1 cellular context compared by ENCODE assay signal in the genomic region with DNA sequence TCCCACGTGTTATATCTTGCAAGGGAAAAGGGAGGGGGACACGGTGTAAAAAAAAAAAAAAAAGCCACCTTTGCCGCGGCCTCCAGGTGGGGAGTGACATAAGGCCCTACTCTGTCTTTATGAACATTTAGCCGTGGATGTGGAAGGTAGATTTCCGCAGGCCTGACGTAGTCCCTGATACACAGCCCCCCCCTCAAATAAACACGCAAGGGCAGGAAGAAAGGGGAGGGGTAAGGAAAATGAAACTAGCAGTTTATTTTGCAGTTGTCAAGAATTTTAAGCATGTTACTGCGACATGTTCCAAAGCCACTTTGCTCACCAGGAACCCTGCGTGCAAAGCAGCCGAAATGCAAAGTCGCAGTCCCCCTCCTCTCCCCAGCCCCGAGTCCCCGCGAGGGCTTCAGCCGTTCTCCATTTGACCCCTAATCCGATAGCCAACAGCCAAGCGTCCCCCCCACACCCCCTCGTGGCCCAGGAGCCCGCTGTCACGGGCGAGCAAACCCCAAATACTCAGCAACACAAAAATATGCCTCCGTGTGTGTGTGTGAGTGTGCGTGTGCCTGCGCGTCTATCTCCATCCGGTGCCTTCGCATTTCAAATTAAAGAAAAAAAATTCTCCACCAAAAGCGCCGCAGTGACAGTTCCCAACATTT.
TF ChIP-seq lines count a peak whose summit lies in the region.

No MANE protein-coding gene starts in this region.

TF ChIP-seq in K562, 482 proteins besides CTCF, POLR2A, EP300 and RAD21:
- TF ChIP-seq, protein P1, sequence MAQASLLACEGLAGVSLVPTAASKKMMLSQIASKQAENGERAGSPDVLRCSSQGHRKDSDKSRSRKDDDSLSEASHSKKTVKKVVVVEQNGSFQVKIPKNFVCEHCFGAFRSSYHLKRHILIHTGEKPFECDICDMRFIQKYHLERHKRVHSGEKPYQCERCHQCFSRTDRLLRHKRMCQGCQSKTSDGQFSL (CRISPR knock-in tag; IDR thresholded peaks at IDR 0.05): peak; percentile 69
- TF ChIP-seq, protein P1 (tag; IDR thresholded peaks at IDR 0.05): no peak; a peak in 1 of 4 replicates
- no peak for TF ChIP-seq BACH1 (tag; IDR thresholded peaks at IDR 0.05)
- TF ChIP-seq, protein P2, sequence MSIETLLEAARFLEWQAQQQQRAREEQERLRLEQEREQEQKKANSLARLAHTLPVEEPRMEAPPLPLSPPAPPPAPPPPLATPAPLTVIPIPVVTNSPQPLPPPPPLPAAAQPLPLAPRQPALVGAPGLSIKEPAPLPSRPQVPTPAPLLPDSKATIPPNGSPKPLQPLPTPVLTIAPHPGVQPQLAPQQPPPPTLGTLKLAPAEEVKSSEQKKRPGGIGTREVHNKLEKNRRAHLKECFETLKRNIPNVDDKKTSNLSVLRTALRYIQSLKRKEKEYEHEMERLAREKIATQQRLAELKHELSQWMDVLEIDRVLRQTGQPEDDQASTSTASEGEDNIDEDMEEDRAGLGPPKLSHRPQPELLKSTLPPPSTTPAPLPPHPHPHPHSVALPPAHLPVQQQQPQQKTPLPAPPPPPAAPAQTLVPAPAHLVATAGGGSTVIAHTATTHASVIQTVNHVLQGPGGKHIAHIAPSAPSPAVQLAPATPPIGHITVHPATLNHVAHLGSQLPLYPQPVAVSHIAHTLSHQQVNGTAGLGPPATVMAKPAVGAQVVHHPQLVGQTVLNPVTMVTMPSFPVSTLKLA (conservative IDR thresholded peaks at IDR 0.05): peak in 1 of 2 experiments; percentile 9; a peak in 1 of 4 replicates
- TF ChIP-seq, protein P3, sequence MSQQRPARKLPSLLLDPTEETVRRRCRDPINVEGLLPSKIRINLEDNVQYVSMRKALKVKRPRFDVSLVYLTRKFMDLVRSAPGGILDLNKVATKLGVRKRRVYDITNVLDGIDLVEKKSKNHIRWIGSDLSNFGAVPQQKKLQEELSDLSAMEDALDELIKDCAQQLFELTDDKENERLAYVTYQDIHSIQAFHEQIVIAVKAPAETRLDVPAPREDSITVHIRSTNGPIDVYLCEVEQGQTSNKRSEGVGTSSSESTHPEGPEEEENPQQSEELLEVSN (IDR thresholded peaks at IDR 0.05; ENCODE audit: borderline replicate concordance in 1 of 2, extremely low read depth in 1 of 2, insufficient read depth in 1 of 2, insufficient read length in 1 of 2, low read depth in 1 of 2, low read length in 1 of 2, poor library complexity in 1 of 2, severe bottlenecking in 1 of 2): peak in 1 of 2 experiments; percentile 2
- TF ChIP-seq SAP30 (IDR thresholded peaks at IDR 0.05; ENCODE audit: borderline replicate concordance, insufficient read depth, low read depth, low read length, poor library complexity, severe bottlenecking): peak; percentile 39
- no peak for TF ChIP-seq PURB (CRISPR knock-in tag; IDR thresholded peaks at IDR 0.05; ENCODE audit: low read depth)
- TF ChIP-seq RBFOX2 (IDR thresholded peaks at IDR 0.05; ENCODE audit: low read depth, low read length): peak; percentile 76
- TF ChIP-seq CCNT2 (IDR thresholded peaks at IDR 0.05; ENCODE audit: borderline replicate concordance, extremely low read depth, insufficient read length, low read depth, low read length): peak; percentile 5
- peak; percentile 26; the same call in 1 of the 2 replicates for TF ChIP-seq TEAD4 (IDR thresholded peaks at IDR 0.05; ENCODE audit: low read length)
- no peak for TF ChIP-seq TEAD4 (CRISPR knock-in tag; IDR thresholded peaks at IDR 0.05; ENCODE audit: borderline replicate concordance)
- peak; percentile 83 for TF ChIP-seq RBM22 (IDR thresholded peaks at IDR 0.05; ENCODE audit: low read depth, low read length, poor library complexity, severe bottlenecking)
- peak; percentile 43; the same call in 1 of the 2 replicates for TF ChIP-seq ZNF384 (IDR thresholded peaks at IDR 0.05; ENCODE audit: low read depth, low read length)
- no peak for TF ChIP-seq MYC (IDR thresholded peaks at IDR 0.05; ENCODE audit: low read depth, low read length)
- TF ChIP-seq MYC (CRISPR knock-in tag; IDR thresholded peaks at IDR 0.05; ENCODE audit: borderline replicate concordance, low read depth): 0 out of 2 replicates have a peak, but pooled peaks have one; percentile 48
- TF ChIP-seq FOSL1 (tag; conservative IDR thresholded peaks at IDR 0.05): no peak
- TF ChIP-seq, protein P4, sequence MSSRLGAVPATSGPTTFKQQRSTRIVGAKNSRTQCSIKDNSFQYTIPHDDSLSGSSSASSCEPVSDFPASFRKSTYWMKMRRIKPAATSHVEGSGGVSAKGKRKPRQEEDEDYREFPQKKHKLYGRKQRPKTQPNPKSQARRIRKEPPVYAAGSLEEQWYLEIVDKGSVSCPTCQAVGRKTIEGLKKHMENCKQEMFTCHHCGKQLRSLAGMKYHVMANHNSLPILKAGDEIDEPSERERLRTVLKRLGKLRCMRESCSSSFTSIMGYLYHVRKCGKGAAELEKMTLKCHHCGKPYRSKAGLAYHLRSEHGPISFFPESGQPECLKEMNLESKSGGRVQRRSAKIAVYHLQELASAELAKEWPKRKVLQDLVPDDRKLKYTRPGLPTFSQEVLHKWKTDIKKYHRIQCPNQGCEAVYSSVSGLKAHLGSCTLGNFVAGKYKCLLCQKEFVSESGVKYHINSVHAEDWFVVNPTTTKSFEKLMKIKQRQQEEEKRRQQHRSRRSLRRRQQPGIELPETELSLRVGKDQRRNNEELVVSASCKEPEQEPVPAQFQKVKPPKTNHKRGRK (tag; IDR thresholded peaks at IDR 0.05): peak; percentile 62
- TF ChIP-seq, protein P5, sequence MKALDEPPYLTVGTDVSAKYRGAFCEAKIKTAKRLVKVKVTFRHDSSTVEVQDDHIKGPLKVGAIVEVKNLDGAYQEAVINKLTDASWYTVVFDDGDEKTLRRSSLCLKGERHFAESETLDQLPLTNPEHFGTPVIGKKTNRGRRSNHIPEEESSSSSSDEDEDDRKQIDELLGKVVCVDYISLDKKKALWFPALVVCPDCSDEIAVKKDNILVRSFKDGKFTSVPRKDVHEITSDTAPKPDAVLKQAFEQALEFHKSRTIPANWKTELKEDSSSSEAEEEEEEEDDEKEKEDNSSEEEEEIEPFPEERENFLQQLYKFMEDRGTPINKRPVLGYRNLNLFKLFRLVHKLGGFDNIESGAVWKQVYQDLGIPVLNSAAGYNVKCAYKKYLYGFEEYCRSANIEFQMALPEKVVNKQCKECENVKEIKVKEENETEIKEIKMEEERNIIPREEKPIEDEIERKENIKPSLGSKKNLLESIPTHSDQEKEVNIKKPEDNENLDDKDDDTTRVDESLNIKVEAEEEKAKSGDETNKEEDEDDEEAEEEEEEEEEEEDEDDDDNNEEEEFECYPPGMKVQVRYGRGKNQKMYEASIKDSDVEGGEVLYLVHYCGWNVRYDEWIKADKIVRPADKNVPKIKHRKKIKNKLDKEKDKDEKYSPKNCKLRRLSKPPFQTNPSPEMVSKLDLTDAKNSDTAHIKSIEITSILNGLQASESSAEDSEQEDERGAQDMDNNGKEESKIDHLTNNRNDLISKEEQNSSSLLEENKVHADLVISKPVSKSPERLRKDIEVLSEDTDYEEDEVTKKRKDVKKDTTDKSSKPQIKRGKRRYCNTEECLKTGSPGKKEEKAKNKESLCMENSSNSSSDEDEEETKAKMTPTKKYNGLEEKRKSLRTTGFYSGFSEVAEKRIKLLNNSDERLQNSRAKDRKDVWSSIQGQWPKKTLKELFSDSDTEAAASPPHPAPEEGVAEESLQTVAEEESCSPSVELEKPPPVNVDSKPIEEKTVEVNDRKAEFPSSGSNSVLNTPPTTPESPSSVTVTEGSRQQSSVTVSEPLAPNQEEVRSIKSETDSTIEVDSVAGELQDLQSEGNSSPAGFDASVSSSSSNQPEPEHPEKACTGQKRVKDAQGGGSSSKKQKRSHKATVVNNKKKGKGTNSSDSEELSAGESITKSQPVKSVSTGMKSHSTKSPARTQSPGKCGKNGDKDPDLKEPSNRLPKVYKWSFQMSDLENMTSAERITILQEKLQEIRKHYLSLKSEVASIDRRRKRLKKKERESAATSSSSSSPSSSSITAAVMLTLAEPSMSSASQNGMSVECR (CRISPR knock-in tag; IDR thresholded peaks at IDR 0.05): 0 out of 2 replicates have a peak, but pooled peaks have one; percentile 53
- no peak for TF ChIP-seq ZNF778 (CRISPR knock-in tag; IDR thresholded peaks at IDR 0.05)
- TF ChIP-seq POLR2G (IDR thresholded peaks at IDR 0.05; ENCODE audit: low read depth, low read length): 0 out of 2 replicates have a peak, but pooled peaks have one; percentile 3
- TF ChIP-seq PHTF2 (CRISPR knock-in tag; IDR thresholded peaks at IDR 0.05): peak; percentile 61; the same call in 1 of the 2 replicates
- peak; percentile 11 for TF ChIP-seq POLR2B (IDR thresholded peaks at IDR 0.05; ENCODE audit: low read depth, partially characterized antibody)
- 0 out of 2 replicates have a peak, but pooled peaks have one; percentile 29 for TF ChIP-seq ETV1 (tag; conservative IDR thresholded peaks at IDR 0.05; ENCODE audit: low read depth)
- TF ChIP-seq, protein P6, sequence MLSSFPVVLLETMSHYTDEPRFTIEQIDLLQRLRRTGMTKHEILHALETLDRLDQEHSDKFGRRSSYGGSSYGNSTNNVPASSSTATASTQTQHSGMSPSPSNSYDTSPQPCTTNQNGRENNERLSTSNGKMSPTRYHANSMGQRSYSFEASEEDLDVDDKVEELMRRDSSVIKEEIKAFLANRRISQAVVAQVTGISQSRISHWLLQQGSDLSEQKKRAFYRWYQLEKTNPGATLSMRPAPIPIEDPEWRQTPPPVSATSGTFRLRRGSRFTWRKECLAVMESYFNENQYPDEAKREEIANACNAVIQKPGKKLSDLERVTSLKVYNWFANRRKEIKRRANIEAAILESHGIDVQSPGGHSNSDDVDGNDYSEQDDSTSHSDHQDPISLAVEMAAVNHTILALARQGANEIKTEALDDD (IDR thresholded peaks at IDR 0.05): no peak
- TF ChIP-seq, protein P7, sequence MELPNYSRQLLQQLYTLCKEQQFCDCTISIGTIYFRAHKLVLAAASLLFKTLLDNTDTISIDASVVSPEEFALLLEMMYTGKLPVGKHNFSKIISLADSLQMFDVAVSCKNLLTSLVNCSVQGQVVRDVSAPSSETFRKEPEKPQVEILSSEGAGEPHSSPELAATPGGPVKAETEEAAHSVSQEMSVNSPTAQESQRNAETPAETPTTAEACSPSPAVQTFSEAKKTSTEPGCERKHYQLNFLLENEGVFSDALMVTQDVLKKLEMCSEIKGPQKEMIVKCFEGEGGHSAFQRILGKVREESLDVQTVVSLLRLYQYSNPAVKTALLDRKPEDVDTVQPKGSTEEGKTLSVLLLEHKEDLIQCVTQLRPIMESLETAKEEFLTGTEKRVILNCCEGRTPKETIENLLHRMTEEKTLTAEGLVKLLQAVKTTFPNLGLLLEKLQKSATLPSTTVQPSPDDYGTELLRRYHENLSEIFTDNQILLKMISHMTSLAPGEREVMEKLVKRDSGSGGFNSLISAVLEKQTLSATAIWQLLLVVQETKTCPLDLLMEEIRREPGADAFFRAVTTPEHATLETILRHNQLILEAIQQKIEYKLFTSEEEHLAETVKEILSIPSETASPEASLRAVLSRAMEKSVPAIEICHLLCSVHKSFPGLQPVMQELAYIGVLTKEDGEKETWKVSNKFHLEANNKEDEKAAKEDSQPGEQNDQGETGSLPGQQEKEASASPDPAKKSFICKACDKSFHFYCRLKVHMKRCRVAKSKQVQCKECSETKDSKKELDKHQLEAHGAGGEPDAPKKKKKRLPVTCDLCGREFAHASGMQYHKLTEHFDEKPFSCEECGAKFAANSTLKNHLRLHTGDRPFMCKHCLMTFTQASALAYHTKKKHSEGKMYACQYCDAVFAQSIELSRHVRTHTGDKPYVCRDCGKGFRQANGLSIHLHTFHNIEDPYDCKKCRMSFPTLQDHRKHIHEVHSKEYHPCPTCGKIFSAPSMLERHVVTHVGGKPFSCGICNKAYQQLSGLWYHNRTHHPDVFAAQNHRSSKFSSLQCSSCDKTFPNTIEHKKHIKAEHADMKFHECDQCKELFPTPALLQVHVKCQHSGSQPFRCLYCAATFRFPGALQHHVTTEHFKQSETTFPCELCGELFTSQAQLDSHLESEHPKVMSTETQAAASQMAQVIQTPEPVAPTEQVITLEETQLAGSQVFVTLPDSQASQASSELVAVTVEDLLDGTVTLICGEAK (IDR thresholded peaks at IDR 0.05): 0 out of 2 replicates have a peak, but pooled peaks have one; percentile 28
- TF ChIP-seq, protein P7 (CRISPR knock-in tag; IDR thresholded peaks at IDR 0.05): no peak
TF ChIP-seq in K562: peak in this region for 17.
